ENCODE assay signal across 25 cellular contexts in the genomic region with DNA sequence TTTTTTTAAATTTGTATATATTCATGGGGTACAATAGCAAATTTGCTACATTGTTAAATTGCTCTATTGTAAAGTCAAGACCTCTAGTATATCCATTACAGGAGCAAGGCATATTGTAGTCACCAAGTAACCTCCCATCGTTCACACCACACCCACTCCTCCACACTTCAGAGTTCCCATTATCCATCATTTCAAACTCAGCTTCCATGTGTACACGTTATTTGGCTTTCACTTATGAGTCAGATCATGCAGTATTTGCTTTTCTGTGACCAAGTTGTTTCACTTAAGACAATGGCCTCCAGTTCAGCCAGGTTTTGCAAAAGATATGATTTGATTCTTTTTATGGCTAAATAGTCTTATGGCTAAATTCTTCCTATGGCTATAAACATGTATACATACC.
"Had no signal": no experiment of that assay in that cellular context is flagged by ENCODE, and none has a peak within 500 bp of the region (broad histone marks: within the 10 kb centered on the region; RNA-seq: fewer than 3 reads in every experiment).

No MANE protein-coding gene starts in this region.

- H2AFZ ChIP-seq: neural progenitor cell, parathyroid adenoma had no signal

- H3K27me3 ChIP-seq: colonic mucosa, esophagus muscularis mucosa, neural progenitor cell, right lobe of liver, stomach, thyroid gland had no signal

- H3K4me2 ChIP-seq: neural progenitor cell, smooth muscle cell had no signal

- H3K9ac ChIP-seq: neural progenitor cell, parathyroid adenoma had no signal

- H3K27ac ChIP-seq: colonic mucosa, esophagus muscularis mucosa, neural progenitor cell, parathyroid adenoma, right lobe of liver, stomach, thyroid gland had no signal

- H3K4me3 Mint-ChIP-seq: dendritic cell treated with granulocyte-macrophage colony-stimulating factor and Interleukin-4, amounts not matched to agents 40 ng/mL and 50 ng/mL, for 4 days; endodermal cell; mesothelial cell of epicardium; naive B cell; nephron; neural progenitor cell; type B pancreatic cell had no signal

- H3K9me3 ChIP-seq: colonic mucosa, right lobe of liver, thyroid gland had no signal

- H3K4me3 ChIP-seq: colonic mucosa, esophagus muscularis mucosa, mucosa of descending colon, neural progenitor cell, right lobe of liver, smooth muscle cell, stomach, thyroid gland had no signal

- H3K27ac Mint-ChIP-seq: dendritic cell treated with granulocyte-macrophage colony-stimulating factor and Interleukin-4, amounts not matched to agents 40 ng/mL and 50 ng/mL, for 4 days; endodermal cell; mesothelial cell of epicardium; naive B cell; nephron; neural progenitor cell; progenitor cell of endocrine pancreas; type B pancreatic cell had no signal

- ATAC-seq: left lobe of liver, mucosa of descending colon, right lobe of liver had no signal

- H3K4me1 ChIP-seq: colonic mucosa, esophagus muscularis mucosa, neural progenitor cell, parathyroid adenoma, right lobe of liver, stomach, thyroid gland had no signal

- H3K9me3 Mint-ChIP-seq: type B pancreatic cell had no signal

- H3K4me1 Mint-ChIP-seq: endodermal cell, mesothelial cell of epicardium, naive B cell, nephron, neural progenitor cell had no signal

- DNase-seq: colonic mucosa; effector CD8-positive, alpha-beta T cell; endodermal cell; head of caudate nucleus; mesenchymal stem cell; mucosa of descending colon; naive B cell; right lobe of liver; stimulated activated CD4-positive, alpha-beta T cell treated with anti-CD3 and anti-CD28 coated beads, Interleukin-12 subunit alpha, Interleukin-12 subunit beta, amount 100 ng/mL, for 4 hours; stimulated activated CD4-positive, alpha-beta T cell treated with anti-CD3 and anti-CD28 coated beads, Interleukin-1b, Interleukin-23, amount 100 ng/mL, for 48 hours; stimulated activated CD4-positive, alpha-beta T cell treated with anti-CD3 and anti-CD28 coated beads, Interleukin-4, amount 100 ng/mL, for 1 hour; stimulated activated CD8-positive, alpha-beta memory T cell treated with anti-CD3 and anti-CD28 coated beads, Interleukin-4, amount 100 ng/mL, for 48 hours; stimulated activated naive CD4-positive, alpha-beta T cell treated with Interleukin-2 at 50 U/mL for 16 hours; stomach; thyroid gland had no signal

- H3K79me2 ChIP-seq: parathyroid adenoma had no signal

- H3K36me3 ChIP-seq: colonic mucosa, esophagus muscularis mucosa, neural progenitor cell, right lobe of liver, stomach, thyroid gland had no signal

- H3K36me3 Mint-ChIP-seq: naive B cell, neural progenitor cell, type B pancreatic cell had no signal
